Comparison of ENCODE assay signal across 26 cellular contexts in the genomic region with DNA sequence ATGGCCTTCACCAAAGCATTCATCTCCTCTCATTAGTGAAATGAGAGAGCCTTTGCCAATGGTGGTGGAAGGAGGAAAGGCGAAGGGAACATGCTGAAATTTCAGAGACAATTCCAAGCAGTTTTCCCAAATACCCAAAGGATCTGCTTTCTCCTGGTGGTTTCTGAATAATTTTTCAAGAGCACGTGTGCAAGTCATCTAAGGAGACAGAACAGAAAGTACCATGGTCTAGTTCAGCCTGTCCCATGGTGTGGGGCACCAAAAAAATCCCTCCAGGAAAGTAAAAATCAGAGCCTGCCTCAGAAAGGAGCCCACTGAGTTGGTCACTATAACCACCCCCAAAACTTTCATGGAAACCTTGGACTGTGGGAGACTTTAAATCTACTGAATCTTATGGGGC.
"Had no signal": no experiment of that assay in that cellular context is flagged by ENCODE, and none has a peak within 500 bp of the region (broad histone marks: within the 10 kb centered on the region; RNA-seq: fewer than 3 reads in every experiment).

No MANE protein-coding gene starts in this region.

- H3K4me3 ChIP-seq: dorsolateral prefrontal cortex, gastroesophageal sphincter, heart right ventricle, lung, skin epidermis, spleen, thoracic aorta, tibial nerve, upper lobe of left lung, uterus had no signal

- H3K27me3 Mint-ChIP-seq: naive B cell; natural killer cell treated with Interleukin-12 subunit alpha and Interleukin-12 subunit beta and Interleukin-15 and Interleukin-18, amount 100 ng/mL, for 72 hours; stimulated activated memory B cell treated with anti-CD40 and anti-IgM and Interleukin-4, amounts not matched to agents 10 μg/mL and 1 μg/mL and 100 μg/mL, for 72 hours had no signal

- DNase-seq: cerebellar nuclear complex; dorsolateral prefrontal cortex; effector CD4-positive, alpha-beta T cell; foreskin fibroblast; heart right ventricle; hippocampal formation; left colon; naive B cell; spleen; stimulated activated CD4-positive, alpha-beta T cell treated with anti-CD3 and anti-CD28 coated beads, Interleukin-4, amount 100 ng/mL, for 4 hours; stimulated activated naive CD8-positive, alpha-beta T cell treated with anti-CD3 and anti-CD28 coated beads, Interleukin-15, Interleukin-2, amounts not matched to agents 100 U/mL and 50 U/mL, for 24 hours; substantia nigra; upper lobe of left lung; uterus had no signal

- ATAC-seq: gastroesophageal sphincter; left colon; natural killer cell treated with Interleukin-12 subunit alpha and Interleukin-12 subunit beta and Interleukin-15 and Interleukin-18, amount 100 ng/mL, for 72 hours; stimulated activated memory B cell treated with anti-CD40 and anti-IgM and Interleukin-4, amounts not matched to agents 10 μg/mL and 1 μg/mL and 100 μg/mL, for 72 hours; stimulated activated naive CD8-positive, alpha-beta T cell treated with anti-CD3 and anti-CD28 coated beads, Interleukin-15, Interleukin-2, amounts not matched to agents 100 U/mL and 50 U/mL, for 24 hours had no signal

- H3K4me1 Mint-ChIP-seq: memory B cell; naive B cell; stimulated activated memory B cell treated with anti-CD40 and anti-IgM and Interleukin-4, amounts not matched to agents 10 μg/mL and 1 μg/mL and 100 μg/mL, for 72 hours had no signal

- H3K9me3 Mint-ChIP-seq: stimulated activated memory B cell treated with anti-CD40 and anti-IgM and Interleukin-4, amounts not matched to agents 10 μg/mL and 1 μg/mL and 100 μg/mL, for 72 hours had no signal

- H3K36me3 ChIP-seq: gastroesophageal sphincter, heart right ventricle, neutrophil, spleen, thoracic aorta, tibial nerve, upper lobe of left lung, uterus had no signal

- H3K27ac Mint-ChIP-seq: memory B cell; naive B cell; natural killer cell treated with Interleukin-12 subunit alpha and Interleukin-12 subunit beta and Interleukin-15 and Interleukin-18, amount 100 ng/mL, for 72 hours; progenitor cell of endocrine pancreas; stimulated activated memory B cell treated with anti-CD40 and anti-IgM and Interleukin-4, amounts not matched to agents 10 μg/mL and 1 μg/mL and 100 μg/mL, for 72 hours had no signal

- H3K27me3 ChIP-seq: gastroesophageal sphincter, heart right ventricle, neutrophil, spleen, tibial nerve, upper lobe of left lung, uterus had no signal

- H3K36me3 Mint-ChIP-seq: memory B cell; naive B cell; natural killer cell treated with Interleukin-12 subunit alpha and Interleukin-12 subunit beta and Interleukin-15 and Interleukin-18, amount 100 ng/mL, for 72 hours; stimulated activated memory B cell treated with anti-CD40 and anti-IgM and Interleukin-4, amounts not matched to agents 10 μg/mL and 1 μg/mL and 100 μg/mL, for 72 hours had no signal

- H3K27ac ChIP-seq: dorsolateral prefrontal cortex, gastroesophageal sphincter, heart right ventricle, neutrophil, parathyroid adenoma, skin epidermis, spleen, thoracic aorta, tibial nerve, upper lobe of left lung, uterus had no signal

- H3K4me3 Mint-ChIP-seq: memory B cell; naive B cell; natural killer cell treated with Interleukin-12 subunit alpha and Interleukin-12 subunit beta and Interleukin-15 and Interleukin-18, amount 100 ng/mL, for 72 hours; neural crest cell; stimulated activated memory B cell treated with anti-CD40 and anti-IgM and Interleukin-4, amounts not matched to agents 10 μg/mL and 1 μg/mL and 100 μg/mL, for 72 hours had no signal

- H3K9me3 ChIP-seq: gastroesophageal sphincter, heart right ventricle, neutrophil, spleen, thoracic aorta, tibial nerve, upper lobe of left lung, uterus had no signal

- H3K4me1 ChIP-seq: gastroesophageal sphincter, heart right ventricle, parathyroid adenoma, spleen, tibial nerve, upper lobe of left lung, uterus had no signal
